8 cellular contexts compared by ENCODE assay signal in the genomic region with DNA sequence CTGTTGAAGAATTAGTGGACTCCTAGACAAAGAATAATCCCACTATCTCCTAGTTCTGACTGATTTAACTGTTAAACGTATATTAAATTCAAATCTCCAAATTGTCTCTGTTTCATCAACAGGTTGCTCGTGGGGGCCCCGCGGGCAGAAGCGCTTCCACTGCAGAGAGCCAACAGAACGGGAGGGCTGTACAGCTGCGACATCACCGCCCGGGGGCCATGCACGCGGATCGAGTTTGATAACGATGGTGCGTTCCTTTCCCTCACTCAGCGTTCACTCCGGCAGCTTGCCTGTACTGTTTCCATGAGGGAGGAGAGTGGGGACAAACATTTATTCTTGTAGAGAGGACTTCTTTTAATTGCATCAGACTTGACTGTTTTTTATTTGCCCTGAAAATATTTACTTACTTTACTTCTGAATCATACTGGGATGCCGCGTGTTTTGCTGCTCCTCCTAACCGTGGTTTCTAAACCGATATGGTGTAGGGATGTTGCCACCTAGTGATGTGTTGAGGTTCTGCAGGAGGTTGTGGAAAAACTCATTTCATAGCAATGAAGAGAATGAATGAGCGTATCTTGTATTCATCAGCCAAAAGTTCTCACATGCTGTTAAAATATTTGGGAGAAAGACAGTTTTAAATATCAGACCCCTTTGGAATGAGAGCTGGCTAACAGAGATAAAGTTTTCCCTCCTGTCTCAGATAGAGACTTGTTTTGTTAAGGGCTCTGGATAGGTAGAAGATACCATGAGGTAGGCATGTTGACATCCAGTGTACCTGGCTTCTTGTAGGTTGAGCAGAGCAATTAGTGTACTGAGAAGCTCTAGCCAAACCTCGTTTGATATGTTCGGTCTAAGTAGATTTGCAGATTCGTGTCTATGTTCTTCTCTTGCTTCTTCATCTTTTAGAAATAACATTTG. TPM values are rescaled to one million over a fixed set of nuclear protein-coding genes. Genes with fewer than 3 reads are reported as not detected.
DNase-seq lines count a peak whose midpoint lies in the region; ATAC-seq, FAIRE-seq and TF ChIP-seq lines count a peak whose summit lies in the region.

No MANE protein-coding gene starts in this region.

- H3K4me3 ChIP-seq in BJ (ENCODE audit: low read depth, low read length): peak overlapping the region; percentile 33
- H3K4me3 ChIP-seq in WERI-Rb-1 (ENCODE audit: low read depth, low read length): peak overlapping the region; percentile 38
- no peak overlapping the region for H3K4me3 ChIP-seq in mammary epithelial cell (replicated peaks in 1 of 3; ENCODE audit: insufficient read depth in 1 of 3, low read depth in 2 of 3, low read length in 3 of 3)
- no peak overlapping the region for H3K4me3 ChIP-seq in kidney (ENCODE audit: low read length in 2 of 2)

- dilution Hi-C loops in mammary epithelial cell (cut with HindIII; ENCODE audit: low sequenced_read_pairs): no loop called here

- no peak for ATAC-seq in HG02763 (IDR thresholded peaks at IDR 0.05; ENCODE audit: unreplicated experiment)

- TF ChIP-seq CTCF in BJ (IDR thresholded peaks at IDR 0.05; ENCODE audit: insufficient read depth, low read depth, low read length) (peak; percentile 82), WERI-Rb-1 (IDR thresholded peaks at IDR 0.05; ENCODE audit: low read depth, low read length) (peak; percentile 60), mammary epithelial cell (conservative IDR thresholded peaks at IDR 0.05 in 1 of 2, IDR thresholded peaks at IDR 0.05 in 1 of 2; ENCODE audit: extremely low read depth in 1 of 2, insufficient read depth in 1 of 2, low read depth in 1 of 2, low read length in 2 of 2) (peak; percentile 84 to 95), kidney (IDR thresholded peaks at IDR 0.05; ENCODE audit: borderline replicate concordance, extremely low read depth, insufficient read depth) (peak; percentile 76)

- no peaks in the 10 kb centered on the region for H3K36me3 ChIP-seq in BJ (ENCODE audit: control insufficient read depth, insufficient read depth, low read length)
- no peaks in the 10 kb centered on the region for H3K36me3 ChIP-seq in WERI-Rb-1
- peaks cover 34% of the 10 kb centered on the region for H3K36me3 ChIP-seq in mammary epithelial cell (ENCODE audit: insufficient read depth, low read length)
- peaks cover 6 to 16% of the 10 kb centered on the region in 2 donors for H3K36me3 ChIP-seq in kidney (ENCODE audit: control insufficient read depth in 1 of 2, insufficient read depth in 2 of 2, low read length in 2 of 2)

- H4K20me1 ChIP-seq in mammary epithelial cell (ENCODE audit: insufficient read depth, low read length): no peaks in the 10 kb centered on the region

- no peak for TF ChIP-seq POLR2A in H54 (IDR thresholded peaks at IDR 0.05; ENCODE audit: low read depth, low read length)

- peak overlapping the region; percentile 49 for H3K4me2 ChIP-seq in mammary epithelial cell (ENCODE audit: insufficient read depth, low read depth, low read length)

- peak overlapping the region; percentile 36 for H3K9ac ChIP-seq in mammary epithelial cell (ENCODE audit: insufficient read depth, low read length)
- H3K9ac ChIP-seq in kidney (ENCODE audit: low read length in 2 of 2): no peak overlapping the region

- in situ Hi-C loops in mammary epithelial cell (cut with MboI; ENCODE audit: low sequenced_read_pairs in 2 of 2): loop anchor here (5.0 to 25.0 kb wide), 3 partner anchors 181 to 753 kb away; no protein-coding TSS in a partner anchor

- FAIRE-seq in H54 (lab: Jason Lieb, UNC): peak; percentile 97
- FAIRE-seq in kidney (lab: Jason Lieb, UNC): peak; percentile 82

- no TSS peak for BruUV-seq in mammary epithelial cell (replicated peaks; lab: Mats Ljungman, UMichigan)

- intact Hi-C loops in mammary epithelial cell (cut with micrococcal nuclease): loop anchor here (1.0 to 10.0 kb wide), 11 partner anchors 61 to 891 kb away; no protein-coding TSS in a partner anchor
- intact Hi-C loops in kidney (cut with DNase I): no loop called here

- H3K4me1 ChIP-seq in mammary epithelial cell (ENCODE audit: insufficient read depth, low read length) (peaks cover 54% of the 10 kb centered on the region), kidney (ENCODE audit: control insufficient read depth in 1 of 2, insufficient read depth in 1 of 2, low read depth in 1 of 2, low read length in 2 of 2) (peaks cover 23 to 24% of the 10 kb centered on the region in 2 donors)

- no peak overlapping the region for H2AFZ ChIP-seq in mammary epithelial cell (ENCODE audit: low read depth, low read length)

- H3K9me3 ChIP-seq in WERI-Rb-1 (ENCODE audit: severe bottlenecking): no peaks in the 10 kb centered on the region
- no peaks in the 10 kb centered on the region for H3K9me3 ChIP-seq in mammary epithelial cell (replicated peaks; ENCODE audit: insufficient read depth, low read length)
- H3K9me3 ChIP-seq in kidney (ENCODE audit: control insufficient read depth in 1 of 2, low read length in 2 of 2): no peaks in the 10 kb centered on the region

- H3K27me3 ChIP-seq in BJ (ENCODE audit: control insufficient read depth, insufficient read depth, low read length) (no peaks in the 10 kb centered on the region), WERI-Rb-1 (ENCODE audit: insufficient read depth, low read depth, severe bottlenecking) (peaks cover 5% of the 10 kb centered on the region), mammary epithelial cell (ENCODE audit: insufficient read depth, low read length) (no peaks in the 10 kb centered on the region)

- DNase-seq in BJ (ENCODE audit: low read depth): peak; percentile 38
- DNase-seq in H54 (ENCODE audit: insufficient read length, low spot score): peak; percentile 47
- peak; percentile 94 for DNase-seq in NCI-H2227 treated with DMSO at 0.1 percent for 48 hours (lab: John Stamatoyannopoulos, UW)
- peak; percentile 73 for DNase-seq in WERI-Rb-1
- peak; percentile 76 for DNase-seq in mammary epithelial cell
- DNase-seq in kidney: no peak
- peak; percentile 45 to 58 (median 50) for DNase-seq in stimulated activated CD4-positive, alpha-beta T cell treated with anti-CD3 and anti-CD28 coated beads, Interleukin-1b, Interleukin-23, amount 100 ng/mL, for 24 hours (ENCODE audit: low read depth in 4 of 4, low spot score in 1 of 4)

- WGBS in mammary epithelial cell (ENCODE audit: low coverage, missing lambda C conversion rate): 37% methylated on average over 23 of the region's 24 CpGs

- POLR2A ChIA-PET in BJ (lab: Charles Lee): no interaction called here

- H3K79me2 ChIP-seq in mammary epithelial cell (ENCODE audit: insufficient read depth, low read length): peaks cover 92% of the 10 kb centered on the region

- no peak overlapping the region for H3K27ac ChIP-seq in WERI-Rb-1
- peak overlapping the region; percentile 85 for H3K27ac ChIP-seq in mammary epithelial cell (ENCODE audit: insufficient read depth, low read depth, low read length)
- H3K27ac ChIP-seq in kidney (ENCODE audit: low read depth in 2 of 2, low read length in 2 of 2): no peak overlapping the region

- CTCF ChIA-PET in BJ (lab: Yijun Ruan, JAX) (interaction anchor here (0.6 to 15.1 kb wide), 38 partner anchors 8 to 892 kb away, joined by 3 to 263 read pairs (median 4); a partner anchor contains a TSS), mammary epithelial cell (lab: Charles Lee; ENCODE audit: low non-redundant PET) (no interaction called here)

RNA-seq across cellular contexts. Expression of a gene that starts 38.3 kb away (rescaled TPM):
- polyA plus RNA-seq in BJ (2011; rRNA removed): 2.9 and 5.6 TPM in 2 replicates
- 5.4 and 7.5 TPM in 2 replicates for polyA minus RNA-seq in BJ (2011; rRNA and poly(A)+ RNA removed)
- total RNA-seq in mammary epithelial cell: 100 to 1,000 TPM; 562 to 887 TPM
- 134 TPM for polyA plus RNA-seq in mammary epithelial cell
- polyA minus RNA-seq in mammary epithelial cell: 741 TPM
- total RNA-seq in kidney: 89.1 TPM
- 32.8 TPM for polyA plus RNA-seq in kidney (ENCODE audit: insufficient read depth, low read depth, low replicate concordance)

Comparison
In these comparisons a context has a peak if more than half of its experiments do, and no peak if none do; other contexts are left out.
1. H3K4me3 ChIP-seq: peak in BJ (single experiment) and WERI-Rb-1 (single experiment); none in mammary epithelial cell (0 of 3) and kidney (0 of 2).
2. Peak in every context shown above with its lines, with median percentiles within 50 percentile points of each other: CTCF ChIP-seq.